Comparison of ENCODE assay signal across 20 cellular contexts in the genomic region with DNA sequence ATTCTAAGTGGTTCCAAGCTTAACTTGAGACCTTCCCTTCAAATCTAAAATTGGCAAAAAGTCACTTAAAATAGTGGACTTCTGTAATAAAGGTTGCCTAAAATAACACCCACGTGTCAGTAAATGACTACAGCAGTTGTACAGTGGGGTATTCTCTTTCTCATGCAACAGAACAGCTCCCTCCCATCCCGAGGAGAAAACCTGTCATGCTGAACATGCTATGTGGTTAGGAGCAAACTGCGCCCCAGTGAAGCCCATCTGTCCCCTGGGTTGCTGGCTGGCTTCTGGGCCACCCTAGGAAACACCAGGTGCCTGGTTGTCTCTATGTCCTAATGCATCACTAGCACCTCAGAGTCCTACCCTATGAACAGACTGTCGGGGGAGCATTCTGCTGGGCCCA. TPM values are rescaled to one million over a fixed set of nuclear protein-coding genes. Genes with fewer than 3 reads are reported as not detected.
DNase-seq lines count a peak whose midpoint lies in the region; ATAC-seq and TF ChIP-seq lines count a peak whose summit lies in the region.
"Had no signal": no experiment of that assay in that cellular context is flagged by ENCODE, and none has a peak within 500 bp of the region (broad histone marks: within the 10 kb centered on the region; RNA-seq: fewer than 3 reads in every experiment).

No MANE protein-coding gene starts in this region.

- ATAC-seq in activated T-cell treated with anti-CD3 and anti-CD28 coated beads, Interleukin-2, amount 50 U/mL, for 4 hours = no peak
- peak in 1 of 2 donors; percentile 6 for ATAC-seq in stimulated activated naive B cell treated with anti-CD40 and anti-IgM and Interleukin-4, amounts not matched to agents 10 μg/mL and 1 μg/mL and 100 μg/mL, for 72 hours (replicated peaks)
- ATAC-seq in gastrocnemius medialis (no peak), SK-N-SH treated with all-trans-retinoic acid at 6 μM for 48 hours (no peak)
- ATAC-seq: right cardiac atrium had no signal

- H3K4me1 Mint-ChIP-seq in activated T-cell treated with anti-CD3 and anti-CD28 coated beads, Interleukin-2, amount 50 U/mL, for 4 hours (ENCODE audit: low read depth) = peaks cover 24% of the 10 kb centered on the region
- peaks cover 47 to 55% of the 10 kb centered on the region in 2 donors for H3K4me1 Mint-ChIP-seq in stimulated activated naive B cell treated with anti-CD40 and anti-IgM and Interleukin-4, amounts not matched to agents 10 μg/mL and 1 μg/mL and 100 μg/mL, for 72 hours

- no peak for TF ChIP-seq CTCF in gastrocnemius medialis (IDR thresholded peaks at IDR 0.05 in 4 of 5, conservative IDR thresholded peaks at IDR 0.05 in 1 of 5)

- in situ Hi-C loops in gastrocnemius medialis (cut with MboI; ENCODE audit: low sequenced_read_pairs in 4 of 4) = no loop called here

- DNase-seq in activated T-cell treated with anti-CD3 and anti-CD28 coated beads, Interleukin-2, amount 50 U/mL, for 4 hours = no peak
- DNase-seq in activated T-cell treated with anti-CD3 and anti-CD28 coated beads, Interleukin-2, amount 50 U/mL, for 1 hour = no peak
- DNase-seq in NCI-H2171 treated with DMSO at 0.1 percent for 48 hours (lab: John Stamatoyannopoulos, UW) (peak; percentile 45), myocyte (ENCODE audit: low read depth) (peak; percentile 94), SKM-1 (lab: John Stamatoyannopoulos, UW; ENCODE audit: unreplicated experiment) (no peak), gastrocnemius medialis (no peak)
- no peak for DNase-seq in stimulated activated naive B cell treated with anti-CD40 and anti-IgM and Interleukin-4, amounts not matched to agents 10 μg/mL and 1 μg/mL and 100 μg/mL, for 72 hours
- DNase-seq: activated effector memory CD4-positive, alpha-beta T cell treated with Interleukin-2 at 50 U/mL for 16 hours; COR-L47; MG63; NCI-H2029; NCI-H510A; transverse colon had no signal

- H3K27ac ChIP-seq in gastrocnemius medialis = peak overlapping the region in 2 of 4 donors; percentile 81 to 83
- H3K27ac ChIP-seq: ascending aorta, hepatocyte, transverse colon, VCaP had no signal

- H3K9me3 ChIP-seq in gastrocnemius medialis = no peaks in the 10 kb centered on the region
- H3K9me3 ChIP-seq: ascending aorta, MG63, transverse colon had no signal

- H3K27ac Mint-ChIP-seq in stimulated activated naive B cell treated with anti-CD40 and anti-IgM and Interleukin-4, amounts not matched to agents 10 μg/mL and 1 μg/mL and 100 μg/mL, for 72 hours = peak overlapping the region; percentile 42
- H3K27ac Mint-ChIP-seq: memory B cell; stimulated activated naive CD8-positive, alpha-beta T cell treated with anti-CD3 and anti-CD28 coated beads, Interleukin-15, Interleukin-2, amounts not matched to agents 100 ng/mL and 50 ng/mL, for 24 hours had no signal

- TF ChIP-seq POLR2A in gastrocnemius medialis (IDR thresholded peaks at IDR 0.05) = no peak

- H3K27me3 Mint-ChIP-seq in activated T-cell treated with anti-CD3 and anti-CD28 coated beads, Interleukin-2, amount 50 U/mL, for 4 hours (ENCODE audit: low read depth) = no peaks in the 10 kb centered on the region
- H3K27me3 Mint-ChIP-seq in stimulated activated naive B cell treated with anti-CD40 and anti-IgM and Interleukin-4, amounts not matched to agents 10 μg/mL and 1 μg/mL and 100 μg/mL, for 72 hours = no peaks in the 10 kb centered on the region
- H3K27me3 Mint-ChIP-seq: memory B cell; stimulated activated naive CD8-positive, alpha-beta T cell treated with anti-CD3 and anti-CD28 coated beads, Interleukin-15, Interleukin-2, amounts not matched to agents 100 ng/mL and 50 ng/mL, for 24 hours had no signal

- peak overlapping the region; percentile 46 for H3K4me3 Mint-ChIP-seq in activated T-cell treated with anti-CD3 and anti-CD28 coated beads, Interleukin-2, amount 50 U/mL, for 4 hours
- H3K4me3 Mint-ChIP-seq in stimulated activated naive B cell treated with anti-CD40 and anti-IgM and Interleukin-4, amounts not matched to agents 10 μg/mL and 1 μg/mL and 100 μg/mL, for 72 hours = no peak overlapping the region
- H3K4me3 Mint-ChIP-seq: memory B cell; stimulated activated naive CD8-positive, alpha-beta T cell treated with anti-CD3 and anti-CD28 coated beads, Interleukin-15, Interleukin-2, amounts not matched to agents 100 ng/mL and 50 ng/mL, for 24 hours had no signal

- no peaks in the 10 kb centered on the region for H3K27me3 ChIP-seq in gastrocnemius medialis
- H3K27me3 ChIP-seq: ascending aorta, hepatocyte, MG63, transverse colon had no signal

- H3K9me3 Mint-ChIP-seq in activated T-cell treated with anti-CD3 and anti-CD28 coated beads, Interleukin-2, amount 50 U/mL, for 4 hours = no peaks in the 10 kb centered on the region
- no peaks in the 10 kb centered on the region for H3K9me3 Mint-ChIP-seq in stimulated activated naive B cell treated with anti-CD40 and anti-IgM and Interleukin-4, amounts not matched to agents 10 μg/mL and 1 μg/mL and 100 μg/mL, for 72 hours
- H3K9me3 Mint-ChIP-seq: memory B cell; stimulated activated naive CD8-positive, alpha-beta T cell treated with anti-CD3 and anti-CD28 coated beads, Interleukin-15, Interleukin-2, amounts not matched to agents 100 ng/mL and 50 ng/mL, for 24 hours had no signal

- peaks cover 6% of the 10 kb centered on the region for H3K36me3 Mint-ChIP-seq in activated T-cell treated with anti-CD3 and anti-CD28 coated beads, Interleukin-2, amount 50 U/mL, for 4 hours (ENCODE audit: insufficient read depth)
- H3K36me3 Mint-ChIP-seq in stimulated activated naive B cell treated with anti-CD40 and anti-IgM and Interleukin-4, amounts not matched to agents 10 μg/mL and 1 μg/mL and 100 μg/mL, for 72 hours = peaks cover 19 to 52% of the 10 kb centered on the region in 2 donors
- H3K36me3 Mint-ChIP-seq: memory B cell had no signal

- intact Hi-C loops in gastrocnemius medialis (cut with DNase I; ENCODE audit: low total_unique reads) = no loop called here

- no peak overlapping the region for H3K4me3 ChIP-seq in gastrocnemius medialis
- H3K4me3 ChIP-seq: ascending aorta, hepatocyte, MG63, transverse colon had no signal

- H3K4me1 ChIP-seq in gastrocnemius medialis = peaks cover 29 to 40% of the 10 kb centered on the region in 2 donors

- peaks cover 0 to 21% of the 10 kb centered on the region in 2 donors for H3K36me3 ChIP-seq in gastrocnemius medialis
- H3K36me3 ChIP-seq: transverse colon had no signal

TF ChIP-seq in SK-N-SH treated with all-trans-retinoic acid at 6 μM for 48 hours, 23 proteins besides CTCF, POLR2A, EP300 and RAD21 (continues in another document):
- no peak for TF ChIP-seq CSDC2 (CRISPR knock-in tag; IDR thresholded peaks at IDR 0.05)
- TF ChIP-seq, protein P1, sequence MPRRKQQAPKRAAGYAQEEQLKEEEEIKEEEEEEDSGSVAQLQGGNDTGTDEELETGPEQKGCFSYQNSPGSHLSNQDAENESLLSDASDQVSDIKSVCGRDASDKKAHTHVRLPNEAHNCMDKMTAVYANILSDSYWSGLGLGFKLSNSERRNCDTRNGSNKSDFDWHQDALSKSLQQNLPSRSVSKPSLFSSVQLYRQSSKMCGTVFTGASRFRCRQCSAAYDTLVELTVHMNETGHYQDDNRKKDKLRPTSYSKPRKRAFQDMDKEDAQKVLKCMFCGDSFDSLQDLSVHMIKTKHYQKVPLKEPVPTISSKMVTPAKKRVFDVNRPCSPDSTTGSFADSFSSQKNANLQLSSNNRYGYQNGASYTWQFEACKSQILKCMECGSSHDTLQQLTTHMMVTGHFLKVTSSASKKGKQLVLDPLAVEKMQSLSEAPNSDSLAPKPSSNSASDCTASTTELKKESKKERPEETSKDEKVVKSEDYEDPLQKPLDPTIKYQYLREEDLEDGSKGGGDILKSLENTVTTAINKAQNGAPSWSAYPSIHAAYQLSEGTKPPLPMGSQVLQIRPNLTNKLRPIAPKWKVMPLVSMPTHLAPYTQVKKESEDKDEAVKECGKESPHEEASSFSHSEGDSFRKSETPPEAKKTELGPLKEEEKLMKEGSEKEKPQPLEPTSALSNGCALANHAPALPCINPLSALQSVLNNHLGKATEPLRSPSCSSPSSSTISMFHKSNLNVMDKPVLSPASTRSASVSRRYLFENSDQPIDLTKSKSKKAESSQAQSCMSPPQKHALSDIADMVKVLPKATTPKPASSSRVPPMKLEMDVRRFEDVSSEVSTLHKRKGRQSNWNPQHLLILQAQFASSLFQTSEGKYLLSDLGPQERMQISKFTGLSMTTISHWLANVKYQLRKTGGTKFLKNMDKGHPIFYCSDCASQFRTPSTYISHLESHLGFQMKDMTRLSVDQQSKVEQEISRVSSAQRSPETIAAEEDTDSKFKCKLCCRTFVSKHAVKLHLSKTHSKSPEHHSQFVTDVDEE (CRISPR knock-in tag; IDR thresholded peaks at IDR 0.05) = no peak
- TF ChIP-seq, protein P2, sequence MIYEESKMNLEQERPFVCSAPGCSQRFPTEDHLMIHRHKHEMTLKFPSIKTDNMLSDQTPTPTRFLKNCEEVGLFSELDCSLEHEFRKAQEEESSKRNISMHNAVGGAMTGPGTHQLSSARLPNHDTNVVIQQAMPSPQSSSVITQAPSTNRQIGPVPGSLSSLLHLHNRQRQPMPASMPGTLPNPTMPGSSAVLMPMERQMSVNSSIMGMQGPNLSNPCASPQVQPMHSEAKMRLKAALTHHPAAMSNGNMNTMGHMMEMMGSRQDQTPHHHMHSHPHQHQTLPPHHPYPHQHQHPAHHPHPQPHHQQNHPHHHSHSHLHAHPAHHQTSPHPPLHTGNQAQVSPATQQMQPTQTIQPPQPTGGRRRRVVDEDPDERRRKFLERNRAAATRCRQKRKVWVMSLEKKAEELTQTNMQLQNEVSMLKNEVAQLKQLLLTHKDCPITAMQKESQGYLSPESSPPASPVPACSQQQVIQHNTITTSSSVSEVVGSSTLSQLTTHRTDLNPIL (CRISPR knock-in tag; IDR thresholded peaks at IDR 0.05; ENCODE audit: low read depth) = no peak
- TF ChIP-seq, protein P3, sequence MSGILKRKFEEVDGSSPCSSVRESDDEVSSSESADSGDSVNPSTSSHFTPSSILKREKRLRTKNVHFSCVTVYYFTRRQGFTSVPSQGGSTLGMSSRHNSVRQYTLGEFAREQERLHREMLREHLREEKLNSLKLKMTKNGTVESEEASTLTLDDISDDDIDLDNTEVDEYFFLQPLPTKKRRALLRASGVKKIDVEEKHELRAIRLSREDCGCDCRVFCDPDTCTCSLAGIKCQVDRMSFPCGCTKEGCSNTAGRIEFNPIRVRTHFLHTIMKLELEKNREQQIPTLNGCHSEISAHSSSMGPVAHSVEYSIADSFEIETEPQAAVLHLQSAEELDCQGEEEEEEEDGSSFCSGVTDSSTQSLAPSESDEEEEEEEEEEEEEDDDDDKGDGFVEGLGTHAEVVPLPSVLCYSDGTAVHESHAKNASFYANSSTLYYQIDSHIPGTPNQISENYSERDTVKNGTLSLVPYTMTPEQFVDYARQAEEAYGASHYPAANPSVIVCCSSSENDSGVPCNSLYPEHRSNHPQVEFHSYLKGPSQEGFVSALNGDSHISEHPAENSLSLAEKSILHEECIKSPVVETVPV (CRISPR knock-in tag; IDR thresholded peaks at IDR 0.05) = no peak
- TF ChIP-seq OSR1 (CRISPR knock-in tag; IDR thresholded peaks at IDR 0.05) = no peak

RNA-seq across cellular contexts. Expression of a gene that starts 2.7 kb away (rescaled TPM):
- total RNA-seq in activated T-cell treated with anti-CD3 and anti-CD28 coated beads, Interleukin-2, amount 50 U/mL, for 4 hours = 10 to 100 TPM; 29.4 to 33.9 (median 33.0) TPM
- total RNA-seq in myocyte (117 and 167 TPM in 2 replicates), gastrocnemius medialis (10 to 100 TPM; 48.4 to 85.9 (median 53.6) TPM)
- 35.8 TPM for polyA plus RNA-seq in myocyte (2012)

RNA-seq across cellular contexts. Expression of a gene that starts 49.8 kb away (rescaled TPM):
- 10 to 100 TPM; 33.5 to 36.4 (median 35.4) TPM for total RNA-seq in activated T-cell treated with anti-CD3 and anti-CD28 coated beads, Interleukin-2, amount 50 U/mL, for 4 hours
- total RNA-seq in myocyte (80.5 and 147 TPM in 2 replicates), gastrocnemius medialis (10 to 100 TPM; 19.5 to 27.4 (median 21.4) TPM)
- polyA plus RNA-seq in myocyte (2012) = 22.4 TPM

Comparison
In these comparisons a context has a peak if more than half of its experiments do, and no peak if none do; other contexts are left out.
1. DNase-seq: peak in NCI-H2171 treated with DMSO at 0.1 percent for 48 hours (single experiment) and myocyte (single experiment); none in activated T-cell treated with anti-CD3 and anti-CD28 coated beads, Interleukin-2, amount 50 U/mL, for 4 hours (single experiment), activated T-cell treated with anti-CD3 and anti-CD28 coated beads, Interleukin-2, amount 50 U/mL, for 1 hour (single experiment), stimulated activated naive B cell treated with anti-CD40 and anti-IgM and Interleukin-4, amounts not matched to agents 10 μg/mL and 1 μg/mL and 100 μg/mL, for 72 hours (single experiment), SKM-1 (single experiment) and gastrocnemius medialis (0 of 2).